In genomic region chr1:86636898-86637297, GRCh38 we compare ENCODE assay signal across 20 cellular contexts.
DNase-seq lines count a peak whose midpoint lies in the region; ATAC-seq, FAIRE-seq and TF ChIP-seq lines count a peak whose summit lies in the region.
"Had no signal": no experiment of that assay in that cellular context is flagged by ENCODE, and none has a peak within 500 bp of the region (broad histone marks: within the 10 kb centered on the region; RNA-seq: fewer than 3 reads in every experiment).

No MANE protein-coding gene starts in this region.

- H2AFZ ChIP-seq in keratinocyte (ENCODE audit: control insufficient read depth, low read length), result peak overlapping the region; percentile 34
- H2AFZ ChIP-seq: GM23338 had no signal

- no peaks in the 10 kb centered on the region for H3K9me3 ChIP-seq in keratinocyte (ENCODE audit: control insufficient read depth, low read depth, low read length)
- H3K9me3 ChIP-seq: HAP-1 had no signal

- peak overlapping the region; percentile 46 for H3K9ac ChIP-seq in keratinocyte (ENCODE audit: control insufficient read depth, extremely low read depth, insufficient read depth, low read length)

- H3K4me3 ChIP-seq in bronchial epithelial cell (ENCODE audit: low read depth, low read length), result peak overlapping the region; percentile 8
- peak overlapping the region in 2 of 3 experiments; percentile 27 to 36 for H3K4me3 ChIP-seq in keratinocyte (ENCODE audit: control insufficient read depth in 2 of 3, extremely low read depth in 1 of 3, insufficient read depth in 2 of 3, low read depth in 1 of 3, low read length in 3 of 3)
- H3K4me3 ChIP-seq: GM23338, HAP-1 had no signal

- H4K20me1 ChIP-seq in keratinocyte (ENCODE audit: control insufficient read depth, extremely low read depth, insufficient read depth, low read length), result no peaks in the 10 kb centered on the region

- no peaks in the 10 kb centered on the region for H3K4me1 Mint-ChIP-seq in WTC11
- H3K4me1 Mint-ChIP-seq: CD4-positive, alpha-beta memory T cell; GM23338 had no signal

- no peaks in the 10 kb centered on the region for H3K79me2 ChIP-seq in keratinocyte (ENCODE audit: control insufficient read depth, insufficient read depth, low read length)

- DNase-seq in RWPE1 (ENCODE audit: low spot score) (peak; percentile 68), bronchial epithelial cell (ENCODE audit: low read depth) (peak; percentile 100), keratinocyte (ENCODE audit: low read depth, low spot score) (peak; percentile 25), WTC11 (ENCODE audit: low spot score) (no peak), dermis blood vessel endothelial cell (no peak), HCEC 1CT (no peak), T-helper 1 cell (no peak)
- DNase-seq: C1 segment of cervical spinal cord; Calu3; CD4-positive, alpha-beta memory T cell; COR-L47; DMS53; DMS79 treated with DMSO at 0.1 percent for 48 hours; GF-D8 had no signal

- H3K36me3 Mint-ChIP-seq in WTC11, result peaks cover 27% of the 10 kb centered on the region
- H3K36me3 Mint-ChIP-seq: CD4-positive, alpha-beta memory T cell had no signal

- peak overlapping the region; percentile 71 for H3K4me2 ChIP-seq in keratinocyte (ENCODE audit: control insufficient read depth, extremely low read depth, insufficient read depth, low read depth, low read length)
- H3K4me2 ChIP-seq: GM23338 had no signal

- peaks cover 32% of the 10 kb centered on the region for H3K4me1 ChIP-seq in keratinocyte (ENCODE audit: control insufficient read depth, extremely low read depth, insufficient read depth, low read length)

- ATAC-seq in esophagus mucosa, result peak; percentile 99
- ATAC-seq in WTC11, result no peak
- ATAC-seq: GM23338 had no signal

- H3K36me3 ChIP-seq in bronchial epithelial cell (ENCODE audit: control insufficient read depth, insufficient read depth, low read length) (no peaks in the 10 kb centered on the region), keratinocyte (ENCODE audit: control insufficient read depth in 2 of 2, extremely low read depth in 1 of 2, insufficient read depth in 2 of 2, low read length in 2 of 2) (no peaks in the 10 kb centered on the region)
- H3K36me3 ChIP-seq: HAP-1 had no signal

- no peak overlapping the region for H3K27ac ChIP-seq in RWPE1
- H3K27ac ChIP-seq in keratinocyte (ENCODE audit: control insufficient read depth, insufficient read depth, low read length), result peak overlapping the region; percentile 70

- no peak for TF ChIP-seq CTCF in RWPE1 (conservative IDR thresholded peaks at IDR 0.05; ENCODE audit: low read depth)
- no peak for TF ChIP-seq CTCF in bronchial epithelial cell (IDR thresholded peaks at IDR 0.05; ENCODE audit: insufficient read depth, low read length, severe bottlenecking)
- TF ChIP-seq CTCF in keratinocyte (optimal IDR thresholded peaks at IDR 0.05 in 1 of 3, IDR thresholded peaks at IDR 0.05 in 1 of 3, conservative IDR thresholded peaks at IDR 0.05 in 1 of 3; ENCODE audit: extremely low read depth in 1 of 3, insufficient read depth in 2 of 3, low read length in 3 of 3), result no peak
- TF ChIP-seq CTCF in WTC11 (IDR thresholded peaks at IDR 0.05), result no peak

- no peaks in the 10 kb centered on the region; the same call in 1 of the 2 replicates for H3K27me3 Mint-ChIP-seq in WTC11 (ENCODE audit: low read depth)
- H3K27me3 Mint-ChIP-seq: CD4-positive, alpha-beta memory T cell had no signal

- CTCF ChIA-PET in RWPE1 (lab: Yijun Ruan, JAX) (no interaction called here), WTC11 (lab: Charles Lee) (interaction anchor here (2.9 kb wide), 1 partner anchor 68 kb away, joined by 10 read pairs; the partner anchor contains the start of gene SH3GLB1)

- no peaks in the 10 kb centered on the region for H3K27me3 ChIP-seq in bronchial epithelial cell (ENCODE audit: control insufficient read depth, insufficient read depth, low read length)
- no peaks in the 10 kb centered on the region for H3K27me3 ChIP-seq in keratinocyte (ENCODE audit: control insufficient read depth, extremely low read depth, insufficient read depth, low read length)

- peaks cover 29% of the 10 kb centered on the region for H3K9me3 Mint-ChIP-seq in WTC11

- H3K4me3 Mint-ChIP-seq in WTC11, result no peak overlapping the region
- H3K4me3 Mint-ChIP-seq: CD4-positive, alpha-beta memory T cell; GM23338 had no signal

- POLR2A ChIA-PET in RWPE1 (lab: Yijun Ruan, JAX; ENCODE audit: low non-redundant PET), result no interaction called here
- POLR2A ChIA-PET in WTC11 (lab: Charles Lee), result no interaction called here

- dilution Hi-C loops in keratinocyte (cut with MboI; ENCODE audit: extremely low pct_ligation_motif_present, low sequenced_read_pairs), result no loop called here

- H3K27ac Mint-ChIP-seq in WTC11, result no peak overlapping the region
- H3K27ac Mint-ChIP-seq: GM23338 had no signal

- FAIRE-seq in bronchial epithelial cell (lab: Jason Lieb, UNC) (no peak), keratinocyte (lab: Jason Lieb, UNC) (peak; percentile 88)
- FAIRE-seq: GM12891, GM18507, H54 had no signal

- H3K9me1 ChIP-seq in keratinocyte (ENCODE audit: control insufficient read depth, extremely low read depth, insufficient read depth, low read length), result no peaks in the 10 kb centered on the region

TF ChIP-seq in WTC11, 78 proteins besides CTCF, POLR2A, EP300 and RAD21 (continues in another document):
- TF ChIP-seq FOXP4 (CRISPR knock-in tag; IDR thresholded peaks at IDR 0.05), result no peak
- TF ChIP-seq TP53 (CRISPR knock-in tag; IDR thresholded peaks at IDR 0.05), result no peak
- no peak for TF ChIP-seq ESRRA (CRISPR knock-in tag; IDR thresholded peaks at IDR 0.05; ENCODE audit: borderline replicate concordance)
- TF ChIP-seq NFYB (CRISPR knock-in tag; conservative IDR thresholded peaks at IDR 0.05; ENCODE audit: low read depth), result no peak
- TF ChIP-seq IRF2 (CRISPR knock-in tag; IDR thresholded peaks at IDR 0.05; ENCODE audit: borderline replicate concordance, low read depth), result no peak
- TF ChIP-seq USF1 (CRISPR knock-in tag; IDR thresholded peaks at IDR 0.05), result no peak
- TF ChIP-seq SMAD3 (CRISPR knock-in tag; IDR thresholded peaks at IDR 0.05; ENCODE audit: borderline replicate concordance), result no peak
- TF ChIP-seq SOX15 (CRISPR knock-in tag; IDR thresholded peaks at IDR 0.05), result no peak
- TF ChIP-seq NR1H2 (CRISPR knock-in tag; IDR thresholded peaks at IDR 0.05), result no peak
- no peak for TF ChIP-seq ATF6 (CRISPR knock-in tag; IDR thresholded peaks at IDR 0.05)
- TF ChIP-seq ZNF317 (CRISPR knock-in tag; IDR thresholded peaks at IDR 0.05; ENCODE audit: borderline replicate concordance, low read depth), result no peak
- TF ChIP-seq ZNF281 (CRISPR knock-in tag; IDR thresholded peaks at IDR 0.05), result no peak

Comparison
In these comparisons a context has a peak if more than half of its experiments do, and no peak if none do; other contexts are left out.
1. DNase-seq: peak in RWPE1 (single experiment), bronchial epithelial cell (single experiment) and keratinocyte (single experiment); none in WTC11 (single experiment), dermis blood vessel endothelial cell (single experiment), HCEC 1CT (single experiment) and T-helper 1 cell (0 of 5).